In genomic region chr12:27548301-27549199, GRCh38 we compare ENCODE assay signal across 12 cellular contexts. TPM values are rescaled to one million over a fixed set of nuclear protein-coding genes. Genes with fewer than 3 reads are reported as not detected.
A peak's percentile ranks its signal among the peaks of the same experiment; 100 is the strongest.
DNase-seq lines count a peak whose midpoint lies in the region; ATAC-seq, FAIRE-seq and TF ChIP-seq lines count a peak whose summit lies in the region.
"Had no signal": no experiment of that assay in that cellular context is flagged by ENCODE, and none has a peak within 500 bp of the region (broad histone marks: within the 10 kb centered on the region; RNA-seq: fewer than 3 reads in every experiment).

No MANE protein-coding gene starts in this region.

- no peaks in the 10 kb centered on the region for H4K20me1 ChIP-seq in keratinocyte (ENCODE audit: control insufficient read depth, extremely low read depth, insufficient read depth, low read length)

- no peak overlapping the region for H2AFZ ChIP-seq in keratinocyte (ENCODE audit: control insufficient read depth, low read length)

- H3K4me1 ChIP-seq in keratinocyte (ENCODE audit: control insufficient read depth, extremely low read depth, insufficient read depth, low read length) (peaks cover 68% of the 10 kb centered on the region), suprapubic skin (peaks cover 67% of the 10 kb centered on the region)

- peaks cover 85% of the 10 kb centered on the region for H3K79me2 ChIP-seq in keratinocyte (ENCODE audit: control insufficient read depth, insufficient read depth, low read length)

- peak; percentile 46 for FAIRE-seq in keratinocyte (lab: Jason Lieb, UNC)

- peaks cover 0 to 4% of the 10 kb centered on the region in 2 experiments for H3K36me3 ChIP-seq in keratinocyte (ENCODE audit: control insufficient read depth in 2 of 2, extremely low read depth in 1 of 2, insufficient read depth in 2 of 2, low read length in 2 of 2)
- H3K36me3 ChIP-seq in suprapubic skin = no peaks in the 10 kb centered on the region
- H3K36me3 ChIP-seq: cardiac muscle cell had no signal

- WGBS in suprapubic skin = 87% methylated on average over 8 of the region's 8 CpGs

- no peaks in the 10 kb centered on the region for H3K9me3 ChIP-seq in keratinocyte (ENCODE audit: control insufficient read depth, low read depth, low read length)
- no peaks in the 10 kb centered on the region for H3K9me3 ChIP-seq in suprapubic skin

- H3K27ac ChIP-seq in keratinocyte (ENCODE audit: control insufficient read depth, insufficient read depth, low read length) (peak overlapping the region; percentile 94), suprapubic skin (peak overlapping the region; percentile 86)
- H3K27ac ChIP-seq: 22Rv1, cardiac muscle cell had no signal

- peak; percentile 66 for DNase-seq in NCI-H2171 treated with DMSO at 0.1 percent for 48 hours (lab: John Stamatoyannopoulos, UW)
- DNase-seq in NCI-H2171 (lab: John Stamatoyannopoulos, UW) = no peak
- no peak for DNase-seq in keratinocyte (ENCODE audit: low read depth, low spot score)
- DNase-seq in suprapubic skin (ENCODE audit: low spot score in 2 of 2) = no peak
- no peak for DNase-seq in D341Med (ENCODE audit: low spot score)
- DNase-seq in HT-29 (ENCODE audit: low spot score) = no peak
- DNase-seq: NCI-H510A treated with DMSO at 0.1 percent for 48 hours had no signal

- H3K9ac ChIP-seq in keratinocyte (ENCODE audit: control insufficient read depth, extremely low read depth, insufficient read depth, low read length) = peak overlapping the region; percentile 22

- peak overlapping the region in 2 of 3 experiments; percentile 40 to 49 for H3K4me3 ChIP-seq in keratinocyte (ENCODE audit: control insufficient read depth in 2 of 3, extremely low read depth in 1 of 3, insufficient read depth in 2 of 3, low read depth in 1 of 3, low read length in 3 of 3)
- H3K4me3 ChIP-seq in suprapubic skin = no peak overlapping the region
- H3K4me3 ChIP-seq: cardiac muscle cell, K562 had no signal

- dilution Hi-C loops in keratinocyte (cut with MboI; ENCODE audit: extremely low pct_ligation_motif_present, low sequenced_read_pairs) = no loop called here

- no peak for TF ChIP-seq EP300 in suprapubic skin (IDR thresholded peaks at IDR 0.05)

- ATAC-seq in SK-N-SH treated with all-trans-retinoic acid at 6 μM for 48 hours (peak; percentile 29), GM18517 (IDR thresholded peaks at IDR 0.05; ENCODE audit: unreplicated experiment) (no peak)

- H3K9me1 ChIP-seq in keratinocyte (ENCODE audit: control insufficient read depth, extremely low read depth, insufficient read depth, low read length) = peaks cover 2% of the 10 kb centered on the region

- no peaks in the 10 kb centered on the region for H3K27me3 ChIP-seq in keratinocyte (ENCODE audit: control insufficient read depth, extremely low read depth, insufficient read depth, low read length)
- H3K27me3 ChIP-seq in suprapubic skin = no peaks in the 10 kb centered on the region
- H3K27me3 ChIP-seq: cardiac muscle cell had no signal

- peak overlapping the region; percentile 93 for H3K4me2 ChIP-seq in keratinocyte (ENCODE audit: control insufficient read depth, extremely low read depth, insufficient read depth, low read depth, low read length)

- TF ChIP-seq POLR2A in suprapubic skin (IDR thresholded peaks at IDR 0.05) = no peak

- TF ChIP-seq CTCF in keratinocyte (optimal IDR thresholded peaks at IDR 0.05 in 1 of 3, IDR thresholded peaks at IDR 0.05 in 1 of 3, conservative IDR thresholded peaks at IDR 0.05 in 1 of 3; ENCODE audit: extremely low read depth in 1 of 3, insufficient read depth in 2 of 3, low read length in 3 of 3) = no peak
- TF ChIP-seq CTCF in suprapubic skin (IDR thresholded peaks at IDR 0.05) = no peak

TF ChIP-seq in SK-N-SH treated with all-trans-retinoic acid at 6 μM for 48 hours, 23 proteins besides CTCF, POLR2A, EP300 and RAD21:
- no peak for TF ChIP-seq PATZ1 (CRISPR knock-in tag; IDR thresholded peaks at IDR 0.05; ENCODE audit: borderline replicate concordance)
- no peak for TF ChIP-seq CSDC2 (CRISPR knock-in tag; IDR thresholded peaks at IDR 0.05)
- TF ChIP-seq OSR1 (CRISPR knock-in tag; IDR thresholded peaks at IDR 0.05) = no peak
- no peak for TF ChIP-seq ZNF70 (CRISPR knock-in tag; IDR thresholded peaks at IDR 0.05)
- no peak for TF ChIP-seq ZNF8 (CRISPR knock-in tag; IDR thresholded peaks at IDR 0.05)
- no peak for TF ChIP-seq POU6F1 (CRISPR knock-in tag; IDR thresholded peaks at IDR 0.05; ENCODE audit: borderline replicate concordance, low read depth)
- TF ChIP-seq SNAI2 (CRISPR knock-in tag; IDR thresholded peaks at IDR 0.05) = no peak
- no peak for TF ChIP-seq CREB5 (CRISPR knock-in tag; IDR thresholded peaks at IDR 0.05; ENCODE audit: low read depth)
- no peak for TF ChIP-seq GLIS3 (CRISPR knock-in tag; IDR thresholded peaks at IDR 0.05)
- no peak for TF ChIP-seq BACH2 (CRISPR knock-in tag; IDR thresholded peaks at IDR 0.05; ENCODE audit: borderline replicate concordance)

RNA-seq across cellular contexts. Expression of gene PPFIBP1, which starts 24.5 kb away (rescaled TPM):
- polyA plus RNA-seq in keratinocyte = 53.6 to 83.5 TPM (median 62.0 TPM) in 3 replicates
- polyA plus RNA-seq in keratinocyte (2011; ENCODE audit: low read depth) = 74.9 TPM
- 32.0 and 75.4 TPM in 2 replicates for polyA plus RNA-seq in keratinocyte (2011; cell fraction: cytosol; rRNA removed)
- 101 and 133 TPM in 2 replicates for polyA plus RNA-seq in keratinocyte (2011; cell fraction: nucleus; rRNA removed)
- 25.4 and 60.2 TPM in 2 replicates for polyA plus RNA-seq in keratinocyte (2012; ENCODE audit: low replicate concordance)
- 48.5 to 186 TPM (median 78.5 TPM) in 3 replicates for polyA minus RNA-seq in keratinocyte
- 37.2 TPM for polyA minus RNA-seq in keratinocyte (2011; cell fraction: cytosol; rRNA and poly(A)+ RNA removed)
- polyA minus RNA-seq in keratinocyte (2011; cell fraction: nucleus; rRNA and poly(A)+ RNA removed) = 116 and 242 TPM in 2 replicates
- total RNA-seq in suprapubic skin = 100 to 1,000 TPM in 1 of 4 donors, 10 to 100 TPM in 3; 48.6 to 148 (median 74.8) TPM
- total RNA-seq in HT-29 (2014; rRNA removed; shearing (Covaris generic)) = 17.6 and 18.4 TPM in 2 replicates
